8 cellular contexts compared by ENCODE assay signal in genomic region chr6:158817298-158818007, GRCh38. TPM values are rescaled to one million over a fixed set of nuclear protein-coding genes. Genes with fewer than 3 reads are reported as not detected.
A peak's percentile ranks its signal among the peaks of the same experiment; 100 is the strongest.
DNase-seq lines count a peak whose midpoint lies in the region; ATAC-seq, FAIRE-seq and TF ChIP-seq lines count a peak whose summit lies in the region.

No MANE protein-coding gene starts in this region.

- H3K9me3 Mint-ChIP-seq in activated naive CD8-positive, alpha-beta T cell treated with anti-CD3 and anti-CD28 coated beads for 36 hours, result peaks cover 5% of the 10 kb centered on the region

- peak overlapping the region; percentile 94 to 97 for H3K4me3 ChIP-seq in prostate gland

- intact Hi-C loops in left ventricle myocardium superior (cut with micrococcal nuclease), result no loop called here
- intact Hi-C loops in prostate gland (cut with DNase I), result loop anchor here (2.0 to 5.0 kb wide), 3 partner anchors 50 to 99 kb away; no protein-coding TSS in a partner anchor

- TF ChIP-seq POLR2A in GM12891 (IDR thresholded peaks at IDR 0.05; ENCODE audit: low read depth, low read length), result no peak
- TF ChIP-seq POLR2A in prostate gland (IDR thresholded peaks at IDR 0.05), result peak; percentile 8

- no peaks in the 10 kb centered on the region for H3K9me3 ChIP-seq in prostate gland

- peak overlapping the region; percentile 99 to 100 for H3K27ac ChIP-seq in prostate gland

- H3K27me3 Mint-ChIP-seq in activated naive CD8-positive, alpha-beta T cell treated with anti-CD3 and anti-CD28 coated beads for 36 hours, result no peaks in the 10 kb centered on the region

- H3K4me1 Mint-ChIP-seq in activated naive CD8-positive, alpha-beta T cell treated with anti-CD3 and anti-CD28 coated beads for 36 hours, result peaks cover 45% of the 10 kb centered on the region

- no peak for TF ChIP-seq CTCF in prostate gland (IDR thresholded peaks at IDR 0.05)

- H3K36me3 ChIP-seq in prostate gland, result no peaks in the 10 kb centered on the region

- ATAC-seq in left ventricle myocardium superior (peak; percentile 62), HG02623 (IDR thresholded peaks at IDR 0.05; ENCODE audit: unreplicated experiment) (no peak)

- H3K27me3 ChIP-seq in prostate gland (replicated peaks; ENCODE audit: insufficient read depth), result no peaks in the 10 kb centered on the region

- peaks cover 24% of the 10 kb centered on the region for H3K4me1 ChIP-seq in prostate gland (replicated peaks)

- H3K36me3 Mint-ChIP-seq in activated naive CD8-positive, alpha-beta T cell treated with anti-CD3 and anti-CD28 coated beads for 36 hours, result peaks cover 59% of the 10 kb centered on the region

- H3K4me3 Mint-ChIP-seq in activated naive CD8-positive, alpha-beta T cell treated with anti-CD3 and anti-CD28 coated beads for 36 hours, result peak overlapping the region; percentile 99

- WGBS in prostate gland, result 9% methylated on average over 20 of the region's 20 CpGs

- DNase-seq in GM12891 (ENCODE audit: insufficient read length, low spot score) (no peak), NCI-H2227 treated with DMSO at 0.1 percent for 48 hours (lab: John Stamatoyannopoulos, UW) (peak; percentile 36), left ventricle myocardium superior (peak; percentile 77), prostate gland (ENCODE audit: low spot score) (peak; percentile 68), activated gamma-delta T cell (lab: John Stamatoyannopoulos, UW) (no peak), SHP77 treated with DMSO at 0.1 percent for 48 hours (lab: John Stamatoyannopoulos, UW) (no peak)
- DNase-seq in activated naive CD8-positive, alpha-beta T cell treated with anti-CD3 and anti-CD28 coated beads for 36 hours, result no peak

- H3K27ac Mint-ChIP-seq in activated naive CD8-positive, alpha-beta T cell treated with anti-CD3 and anti-CD28 coated beads for 36 hours, result peak overlapping the region; percentile 94

- FAIRE-seq in GM12891 (lab: Jason Lieb, UNC), result no peak

TF ChIP-seq in GM12891, 5 proteins besides CTCF, POLR2A, EP300 and RAD21:
- TF ChIP-seq POU2F2 (IDR thresholded peaks at IDR 0.05; ENCODE audit: low read depth, low read length), result no peak
- no peak for TF ChIP-seq PAX5 (IDR thresholded peaks at IDR 0.05; ENCODE audit: insufficient read depth, low read length, severe bottlenecking)
- 0 out of 2 replicates have a peak, but pooled peaks have one; percentile 14 for TF ChIP-seq TAF1 (IDR thresholded peaks at IDR 0.05; ENCODE audit: low read depth, low read length)

RNA-seq across cellular contexts. Expression of gene EZR, which starts 1.7 kb away (rescaled TPM):
- 166 TPM for polyA plus RNA-seq in GM12891 (2012; ENCODE audit: low read depth, missing spikeins)
- total RNA-seq in activated naive CD8-positive, alpha-beta T cell treated with anti-CD3 and anti-CD28 coated beads for 36 hours, result 100 to 1,000 TPM; 218 to 227 TPM
- 195 TPM for total RNA-seq in left ventricle myocardium superior
- total RNA-seq in prostate gland, result 100 to 1,000 TPM; 118 to 222 TPM

Comparison
In these comparisons a context has a peak if more than half of its experiments do, and no peak if none do; other contexts are left out.
1. DNase-seq: peak in NCI-H2227 treated with DMSO at 0.1 percent for 48 hours (single experiment), left ventricle myocardium superior (single experiment) and prostate gland (single experiment); none in GM12891 (single experiment), activated naive CD8-positive, alpha-beta T cell treated with anti-CD3 and anti-CD28 coated beads for 36 hours (single experiment), activated gamma-delta T cell (single experiment) and SHP77 treated with DMSO at 0.1 percent for 48 hours (single experiment).